8 cellular contexts compared by ENCODE assay signal in the genomic region with DNA sequence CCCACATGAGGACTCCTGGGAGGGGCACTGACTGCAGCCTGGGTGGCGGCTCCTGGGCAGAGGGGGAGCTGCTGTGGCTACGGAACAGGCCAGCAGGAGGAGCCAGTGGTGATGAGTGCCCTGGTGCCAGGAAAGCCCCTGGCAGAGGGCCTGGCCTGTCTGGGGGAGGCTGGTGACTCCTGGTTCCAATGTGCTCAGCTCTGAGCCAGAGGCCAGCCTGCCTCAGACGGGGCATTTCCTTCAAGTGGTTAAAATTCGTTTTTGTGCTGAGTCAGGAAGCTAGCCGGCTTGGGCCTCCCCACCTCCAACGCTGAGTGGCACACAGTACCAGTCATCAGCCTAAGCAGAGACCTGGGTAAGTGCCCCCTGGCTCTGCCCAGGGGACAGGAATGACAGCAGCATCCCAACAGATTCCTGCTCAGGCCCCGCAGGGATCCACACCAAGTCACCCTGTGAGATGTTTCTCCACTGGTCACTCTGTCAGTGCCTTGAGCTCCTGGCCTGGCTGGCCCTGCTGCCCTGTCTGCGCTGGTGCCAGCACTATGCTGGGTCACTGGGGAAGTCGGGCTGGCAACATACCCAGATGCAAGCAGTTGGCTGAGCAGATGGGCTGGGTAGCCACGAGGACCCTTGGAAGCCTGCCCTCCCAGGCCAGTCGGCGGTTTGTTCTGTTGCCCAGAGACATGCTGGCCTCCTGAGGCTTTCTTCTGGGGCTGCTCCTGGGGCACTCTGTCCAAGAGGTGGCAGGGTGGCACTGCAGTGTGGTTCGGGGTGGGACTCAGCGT. TPM values are rescaled to one million over a fixed set of nuclear protein-coding genes. Genes with fewer than 3 reads are reported as not detected.
DNase-seq lines count a peak whose midpoint lies in the region; ATAC-seq and TF ChIP-seq lines count a peak whose summit lies in the region.

No MANE protein-coding gene starts in this region.

- H3K4me3 ChIP-seq in fibroblast of villous mesenchyme (ENCODE audit: low read depth, low read length), result no peak overlapping the region

- H3K4me1 Mint-ChIP-seq in osteocyte (ENCODE audit: unreplicated experiment), result peaks cover 19% of the 10 kb centered on the region

- no peak overlapping the region for H3K4me3 Mint-ChIP-seq in osteocyte (ENCODE audit: unreplicated experiment)

- no peaks in the 10 kb centered on the region for H3K9me3 Mint-ChIP-seq in osteocyte (ENCODE audit: unreplicated experiment)

- DNase-seq in NCI-H748 (lab: John Stamatoyannopoulos, UW; ENCODE audit: unreplicated experiment), result peak; percentile 21
- no peak for DNase-seq in NCI-H748 treated with DMSO at 0.1 percent for 48 hours (lab: John Stamatoyannopoulos, UW)
- peak; percentile 8 to 17 for DNase-seq in Kasumi-1 (lab: John Stamatoyannopoulos, UW)
- DNase-seq in activated effector memory CD4-positive, alpha-beta T cell treated with Interleukin-2 at 50 U/mL for 16 hours, result peak; percentile 23
- DNase-seq in fibroblast of villous mesenchyme (ENCODE audit: low read depth), result peak; percentile 39
- DNase-seq in osteocyte (ENCODE audit: extremely low spot score, unreplicated experiment), result no peak
- no peak for DNase-seq in OCI-M2 (lab: John Stamatoyannopoulos, UW; ENCODE audit: unreplicated experiment)

- TF ChIP-seq CTCF in fibroblast of villous mesenchyme (IDR thresholded peaks at IDR 0.05; ENCODE audit: insufficient read depth, low read depth, low read length), result peak; percentile 46
- peak; percentile 69 for TF ChIP-seq CTCF in osteocyte (IDR thresholded peaks at IDR 0.05)

- ATAC-seq in HG03457 (IDR thresholded peaks at IDR 0.05; ENCODE audit: unreplicated experiment), result no peak

- H3K27ac Mint-ChIP-seq in osteocyte (ENCODE audit: unreplicated experiment), result peak overlapping the region; percentile 62

- no peaks in the 10 kb centered on the region for H3K36me3 Mint-ChIP-seq in osteocyte (ENCODE audit: unreplicated experiment)

- no peaks in the 10 kb centered on the region for H3K27me3 Mint-ChIP-seq in osteocyte (ENCODE audit: unreplicated experiment)

RNA-seq across cellular contexts. Expression of gene KLF11, which starts 7.1 kb away (rescaled TPM):
- total RNA-seq in fibroblast of villous mesenchyme (6.9 and 9.7 TPM in 2 replicates), osteocyte (15.9 and 17.4 TPM in 2 replicates)

RNA-seq across cellular contexts. Expression of gene CYS1, which starts 43.9 kb away (rescaled TPM):
- 1.6 and 2.2 TPM in 2 replicates for total RNA-seq in fibroblast of villous mesenchyme
- 5.1 and 5.5 TPM in 2 replicates for total RNA-seq in osteocyte

Comparison
In these comparisons a context has a peak if more than half of its experiments do, and no peak if none do; other contexts are left out.
1. DNase-seq: peak in NCI-H748 (single experiment), Kasumi-1 (2 of 2), activated effector memory CD4-positive, alpha-beta T cell treated with Interleukin-2 at 50 U/mL for 16 hours (single experiment) and fibroblast of villous mesenchyme (single experiment); none in NCI-H748 treated with DMSO at 0.1 percent for 48 hours (single experiment), osteocyte (single experiment) and OCI-M2 (single experiment).